ENCODE assay signal across 24 cellular contexts in genomic region chr4:83381173-83381572, GRCh38. TPM values are rescaled to one million over a fixed set of nuclear protein-coding genes. Genes with fewer than 3 reads are reported as not detected.
DNase-seq lines count a peak whose midpoint lies in the region; ATAC-seq and TF ChIP-seq lines count a peak whose summit lies in the region.
"Had no signal": no experiment of that assay in that cellular context is flagged by ENCODE, and none has a peak within 500 bp of the region (broad histone marks: within the 10 kb centered on the region; RNA-seq: fewer than 3 reads in every experiment).

No MANE protein-coding gene starts in this region.

- peaks cover 18% of the 10 kb centered on the region for H3K4me1 ChIP-seq in PC-9 (replicated peaks; ENCODE audit: insufficient read depth)
- H3K4me1 ChIP-seq: BE2C had no signal

- H2AFZ ChIP-seq in PC-9: no peak overlapping the region

- DNase-seq in Calu3 (peak; percentile 58), PC-9 (peak; percentile 39 to 55), epithelial cell of prostate (ENCODE audit: low read depth, low spot score) (no peak), mucosa of gallbladder (ENCODE audit: low spot score) (peak; percentile 29), Right ventricle myocardium superior (no peak), germinal center (ENCODE audit: low spot score) (no peak), glomerular visceral epithelial cell (ENCODE audit: extremely low spot score) (no peak)
- DNase-seq: 8988T; ACHN; BE2C; CD8-positive, alpha-beta memory T cell; DMS153; DND-41; IMR-90; NCI-H1048; NCI-H1417 treated with DMSO at 0.1 percent for 48 hours; NCI-H1694 treated with DMSO at 0.1 percent for 48 hours; NCI-H2081; NCI-H2227 treated with DMSO at 0.1 percent for 48 hours; NCI-H510A; NCI-H69; SK-N-SH had no signal

- POLR2A ChIA-PET in PC-9 (lab: Charles Lee; ENCODE audit: unreplicated experiment): no interaction called here

- CTCF ChIA-PET in Calu3 (lab: Charles Lee) (no interaction called here), PC-9 (lab: Charles Lee) (no interaction called here)

- TF ChIP-seq CTCF in Calu3 (IDR thresholded peaks at IDR 0.05; ENCODE audit: unreplicated experiment) (no peak), PC-9 (conservative IDR thresholded peaks at IDR 0.05) (no peak)

- peak overlapping the region; percentile 81 for H3K27ac Mint-ChIP-seq in Calu3 (ENCODE audit: unreplicated experiment)
- H3K27ac Mint-ChIP-seq: CD8-positive, alpha-beta memory T cell had no signal

- peak overlapping the region; percentile 31 for H3K4me3 Mint-ChIP-seq in Calu3 (ENCODE audit: low read depth, unreplicated experiment)
- H3K4me3 Mint-ChIP-seq: CD14-positive monocyte; CD8-positive, alpha-beta memory T cell had no signal

- ATAC-seq in Right ventricle myocardium superior (ENCODE audit: poor library complexity) (no peak), HG02852 (IDR thresholded peaks at IDR 0.05; ENCODE audit: unreplicated experiment) (no peak)

- H3K4me2 ChIP-seq in PC-9: peak overlapping the region; percentile 52
- H3K4me2 ChIP-seq: SK-N-SH had no signal

- H3K36me3 Mint-ChIP-seq in Calu3 (ENCODE audit: insufficient read depth, unreplicated experiment): peaks cover 7% of the 10 kb centered on the region

- intact Hi-C loops in Calu3 (cut with micrococcal nuclease; ENCODE audit: unreplicated experiment): no loop called here
- intact Hi-C loops in PC-9 (cut with micrococcal nuclease; ENCODE audit: unreplicated experiment): no loop called here
- intact Hi-C loops in Right ventricle myocardium superior (cut with DNase I): no loop called here

- H3F3A ChIP-seq in PC-9 (ENCODE audit: insufficient read depth, low read depth): no peaks in the 10 kb centered on the region

- H3K27ac ChIP-seq in PC-9 (peak overlapping the region; percentile 37; the same call in 1 of the 2 replicates), epithelial cell of prostate (peak overlapping the region; percentile 50)

- no peaks in the 10 kb centered on the region for H3K27me3 Mint-ChIP-seq in Calu3 (ENCODE audit: unreplicated experiment)

- H3K27me3 ChIP-seq in PC-9 (ENCODE audit: insufficient read depth, low read depth): no peaks in the 10 kb centered on the region
- H3K27me3 ChIP-seq: BE2C had no signal

- H3K36me3 ChIP-seq in PC-9 (ENCODE audit: low read depth): no peaks in the 10 kb centered on the region
- H3K36me3 ChIP-seq: BE2C had no signal

- H3K9me2 ChIP-seq in PC-9 (ENCODE audit: insufficient read depth): no peaks in the 10 kb centered on the region
- H3K9me2 ChIP-seq: SK-N-SH had no signal

- H3K9me3 Mint-ChIP-seq in Calu3 (ENCODE audit: low read depth, unreplicated experiment): peaks cover 3% of the 10 kb centered on the region

- no TSS peak for BruUV-seq in Calu3 (replicated peaks; lab: Mats Ljungman, UMichigan)
- no TSS peak for BruUV-seq in PC-9 (replicated peaks; lab: Mats Ljungman, UMichigan)

- H3K4me3 ChIP-seq in PC-9: no peak overlapping the region

- H3K9me3 ChIP-seq in PC-9 (ENCODE audit: insufficient read depth, low read depth): peaks cover 3% of the 10 kb centered on the region; the same call in 1 of the 2 replicates
- H3K9me3 ChIP-seq: SK-N-SH had no signal

- H3K4me1 Mint-ChIP-seq in Calu3 (ENCODE audit: low read depth, unreplicated experiment): peaks cover 23% of the 10 kb centered on the region

- H3K79me2 ChIP-seq in PC-9 (ENCODE audit: low read depth): no peaks in the 10 kb centered on the region

- no peaks in the 10 kb centered on the region for H4K20me1 ChIP-seq in PC-9 (ENCODE audit: insufficient read depth)

RNA-seq across cellular contexts. Expression of gene HPSE, which starts 46.5 kb away (rescaled TPM):
- total RNA-seq in Calu3 (2022): 5.1 and 5.2 TPM in 2 replicates
- 4.4 and 6.6 TPM in 2 replicates for total RNA-seq in PC-9 (2021)
- total RNA-seq in mucosa of gallbladder: 5.9 TPM
- total RNA-seq in Right ventricle myocardium superior: 1.5 TPM

Comparison
In these comparisons a context has a peak if more than half of its experiments do, and no peak if none do; other contexts are left out.
1. DNase-seq: peak in Calu3 (single experiment), PC-9 (2 of 2) and mucosa of gallbladder (single experiment); none in epithelial cell of prostate (single experiment), Right ventricle myocardium superior (single experiment), germinal center (single experiment) and glomerular visceral epithelial cell (single experiment).